ENCODE assay signal across 12 cellular contexts in the genomic region with DNA sequence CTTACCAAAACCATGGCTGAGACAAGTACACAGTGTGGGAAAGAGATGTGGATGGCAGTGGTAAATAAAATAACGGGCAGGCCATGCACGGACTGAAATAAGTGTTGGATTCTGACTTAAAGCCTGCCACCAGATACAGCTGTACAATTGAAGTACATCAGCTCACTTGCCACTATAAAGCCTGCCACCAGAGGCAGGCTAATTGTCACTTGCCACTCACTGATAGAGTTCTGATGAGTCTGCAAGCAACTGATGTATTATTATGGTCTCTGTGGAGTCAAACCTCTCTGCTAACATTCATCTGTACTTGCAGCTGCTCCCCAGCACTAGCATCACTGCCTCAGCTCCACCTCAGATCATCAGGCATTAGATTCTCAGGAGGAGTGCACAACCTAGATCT.
DNase-seq lines count a peak whose midpoint lies in the region; ATAC-seq and TF ChIP-seq lines count a peak whose summit lies in the region.
"Had no signal": no experiment of that assay in that cellular context is flagged by ENCODE, and none has a peak within 500 bp of the region (broad histone marks: within the 10 kb centered on the region; RNA-seq: fewer than 3 reads in every experiment).

No MANE protein-coding gene starts in this region.

- no peak overlapping the region for H2AFZ ChIP-seq in H9 (ENCODE audit: low read length)

- H3K27ac Mint-ChIP-seq in activated CD4-positive, alpha-beta T cell treated with anti-CD3 and anti-CD28 coated beads, Interleukin-2, amount 10 ng/mL, durations not matched to agents 24 days and 14 days: peak overlapping the region; percentile 58
- H3K27ac Mint-ChIP-seq in H9: no peak overlapping the region
- H3K27ac Mint-ChIP-seq in activated B cell treated with CpG ODN at 0.5 μM for 24 hours: peak overlapping the region; percentile 54
- H3K27ac Mint-ChIP-seq in naive B cell: peak overlapping the region in 4 of 6 donors; percentile 3 to 41 (median 15)

- H3K27me3 Mint-ChIP-seq in activated CD4-positive, alpha-beta T cell treated with anti-CD3 and anti-CD28 coated beads, Interleukin-2, amount 10 ng/mL, durations not matched to agents 24 days and 14 days: no peaks in the 10 kb centered on the region
- H3K27me3 Mint-ChIP-seq in H9 (ENCODE audit: low read depth) (no peaks in the 10 kb centered on the region), activated B cell treated with CpG ODN at 0.5 μM for 24 hours (no peaks in the 10 kb centered on the region), naive B cell (no peaks in the 10 kb centered on the region)

- no peak overlapping the region for H3K56ac ChIP-seq in H9 (ENCODE audit: insufficient read length, low read depth, low read length)

- no peak overlapping the region for H3K4me3 Mint-ChIP-seq in activated CD4-positive, alpha-beta T cell treated with anti-CD3 and anti-CD28 coated beads, Interleukin-2, amount 10 ng/mL, durations not matched to agents 24 days and 14 days
- H3K4me3 Mint-ChIP-seq in H9 (no peak overlapping the region), activated B cell treated with CpG ODN at 0.5 μM for 24 hours (no peak overlapping the region), naive B cell (no peak overlapping the region)

- H3K9me3 ChIP-seq in H9 (ENCODE audit: control insufficient read depth, low read depth, low read length): no peaks in the 10 kb centered on the region
- H3K9me3 ChIP-seq: transverse colon had no signal

- no peaks in the 10 kb centered on the region for H3K79me2 ChIP-seq in H9 (ENCODE audit: insufficient read depth, low read length)

- POLR2A ChIA-PET in activated B cell treated with CpG ODN at 0.5 μM for 24 hours (lab: Charles Lee): interaction anchor here (1.0 to 1.4 kb wide), 3 partner anchors 9 to 20 kb away, joined by 3 read pairs; no protein-coding TSS in a partner anchor

- no peak overlapping the region for H3K23ac ChIP-seq in H9 (ENCODE audit: insufficient read length, low read depth, low read length)

- ATAC-seq in activated B cell treated with CpG ODN at 0.5 μM for 24 hours (ENCODE audit: low read depth) (no peak), naive B cell (ENCODE audit: low read depth in 2 of 2) (peak in 1 of 2 donors; percentile 18), GM21576 (IDR thresholded peaks at IDR 0.05; ENCODE audit: unreplicated experiment) (no peak), HG03521 (IDR thresholded peaks at IDR 0.05; ENCODE audit: unreplicated experiment) (no peak)
- ATAC-seq: K562 had no signal

- H3K23me2 ChIP-seq in H9 (ENCODE audit: insufficient read length, low read depth, low read length, poor library complexity, severe bottlenecking): no peaks in the 10 kb centered on the region

- peak; percentile 30; the same call in 1 of the 3 replicates for TF ChIP-seq CTCF in H9 (conservative IDR thresholded peaks at IDR 0.05)
- no peak for TF ChIP-seq CTCF in activated B cell treated with CpG ODN at 0.5 μM for 24 hours (IDR thresholded peaks at IDR 0.05)

- no peaks in the 10 kb centered on the region for H3K4me1 ChIP-seq in H9 (ENCODE audit: insufficient read depth, low read length)
- H3K4me1 ChIP-seq: transverse colon had no signal

- H2BK120ac ChIP-seq in H9 (ENCODE audit: low read depth, low read length, poor library complexity, severe bottlenecking): no peak overlapping the region

- no peak overlapping the region for H2BK15ac ChIP-seq in H9 (ENCODE audit: low read depth, low read length)

- peaks cover 60% of the 10 kb centered on the region for H3K36me3 Mint-ChIP-seq in activated CD4-positive, alpha-beta T cell treated with anti-CD3 and anti-CD28 coated beads, Interleukin-2, amount 10 ng/mL, durations not matched to agents 24 days and 14 days (ENCODE audit: low read depth)
- H3K36me3 Mint-ChIP-seq in H9 (ENCODE audit: insufficient read depth in 1 of 3, low read depth in 3 of 3): peaks cover 21 to 28% (median 28%) of the 10 kb centered on the region in 3 experiments
- H3K36me3 Mint-ChIP-seq in activated B cell treated with CpG ODN at 0.5 μM for 24 hours (ENCODE audit: low read depth): peaks cover 87% of the 10 kb centered on the region
- H3K36me3 Mint-ChIP-seq in naive B cell: peaks cover 30 to 45% of the 10 kb centered on the region in 2 donors

- peaks cover 3% of the 10 kb centered on the region for H3K4me1 Mint-ChIP-seq in activated CD4-positive, alpha-beta T cell treated with anti-CD3 and anti-CD28 coated beads, Interleukin-2, amount 10 ng/mL, durations not matched to agents 24 days and 14 days
- H3K4me1 Mint-ChIP-seq in H9 (peaks cover 6 to 10% of the 10 kb centered on the region in 2 experiments; a peak in 3 of 4 replicates), activated B cell treated with CpG ODN at 0.5 μM for 24 hours (peaks cover 14% of the 10 kb centered on the region), naive B cell (peaks cover 2 to 6% (median 6%) of the 10 kb centered on the region in 3 donors)

- H3T11ph ChIP-seq in H9 (ENCODE audit: low read length): no peak overlapping the region

- no CpG with 5 or more reads among the region's 2 CpGs for WGBS in H9 (ENCODE audit: extremely low coverage, insufficient read length, low lambda C conversion rate)

- no peak overlapping the region for H3K14ac ChIP-seq in H9 (ENCODE audit: insufficient read depth, low read length)

- H3K4me2 ChIP-seq in H9 (ENCODE audit: insufficient read depth, insufficient read length, low read length): no peak overlapping the region

- intact Hi-C loops in activated CD4-positive, alpha-beta T cell treated with anti-CD3 and anti-CD28 coated beads, Interleukin-2, amount 10 ng/mL, durations not matched to agents 24 days and 14 days (cut with micrococcal nuclease): no loop called here
- intact Hi-C loops in activated B cell treated with CpG ODN at 0.5 μM for 24 hours (cut with micrococcal nuclease): no loop called here

- no peak overlapping the region for H2AK5ac ChIP-seq in H9 (ENCODE audit: insufficient read length, low read length)

- H2BK12ac ChIP-seq in H9 (ENCODE audit: insufficient read length, low read depth, low read length): no peak overlapping the region

- no peak overlapping the region for H4K8ac ChIP-seq in H9 (replicated peaks; ENCODE audit: insufficient read length, low read depth, low read length)

- no peak overlapping the region for H3K27ac ChIP-seq in H9 (ENCODE audit: insufficient read length, low read depth, low read length)
- H3K27ac ChIP-seq: transverse colon had no signal

- no peaks in the 10 kb centered on the region for H4K20me1 ChIP-seq in H9 (ENCODE audit: control insufficient read depth, insufficient read depth, insufficient read length)

- no peaks in the 10 kb centered on the region for H3K9me3 Mint-ChIP-seq in activated CD4-positive, alpha-beta T cell treated with anti-CD3 and anti-CD28 coated beads, Interleukin-2, amount 10 ng/mL, durations not matched to agents 24 days and 14 days
- H3K9me3 Mint-ChIP-seq in H9 (peaks cover 4 to 8% of the 10 kb centered on the region in 2 experiments; a peak in 2 of 5 replicates), activated B cell treated with CpG ODN at 0.5 μM for 24 hours (no peaks in the 10 kb centered on the region), naive B cell (no peaks in the 10 kb centered on the region)

- H3K27me3 ChIP-seq in H9 (ENCODE audit: insufficient read depth, low read length): no peaks in the 10 kb centered on the region; the same call in 1 of the 2 replicates
- H3K27me3 ChIP-seq: transverse colon had no signal

- CTCF ChIA-PET in activated B cell treated with CpG ODN at 0.5 μM for 24 hours (lab: Charles Lee): interaction anchor here (1.0 kb wide), 2 partner anchors 33 to 57 kb away, joined by 3 read pairs; no protein-coding TSS in a partner anchor

- H3K18ac ChIP-seq in H9 (ENCODE audit: insufficient read length, low read depth, low read length): no peak overlapping the region

- no peak overlapping the region for H4K5ac ChIP-seq in H9 (ENCODE audit: insufficient read length, low read depth, low read length)

- no peak overlapping the region for H2BK20ac ChIP-seq in H9 (ENCODE audit: low read depth, low read length, poor library complexity, severe bottlenecking)

- no peaks in the 10 kb centered on the region for H3K79me1 ChIP-seq in H9 (ENCODE audit: insufficient read depth, low read depth, low read length, poor library complexity, severe bottlenecking)

- no peak overlapping the region for H3K9ac ChIP-seq in H9 (ENCODE audit: extremely low read depth, insufficient read length, low read length)

- no peak overlapping the region for H3K4ac ChIP-seq in H9 (ENCODE audit: low read depth, low read length)

- no peak overlapping the region for H2BK5ac ChIP-seq in H9 (ENCODE audit: insufficient read length, low read length)

- DNase-seq in activated CD4-positive, alpha-beta T cell treated with anti-CD3 and anti-CD28 coated beads, Interleukin-2, amount 10 ng/mL, durations not matched to agents 24 days and 14 days: no peak
- DNase-seq in activated CD4-positive, alpha-beta T cell treated with anti-CD3 and anti-CD28 coated beads for 48 hours: no peak
- no peak for DNase-seq in H9
- no peak for DNase-seq in activated B cell treated with CpG ODN at 0.5 μM for 24 hours
- DNase-seq in naive B cell: no peak
- DNase-seq in dedifferentiated amniotic fluid mesenchymal stem cell (ENCODE audit: extremely low spot score): no peak
- DNase-seq: ACHN, NCI-H524 treated with DMSO at 0.1 percent for 48 hours, transverse colon had no signal

- no peak overlapping the region for H4K91ac ChIP-seq in H9 (ENCODE audit: insufficient read length, low read depth, low read length)

Comparison
In these comparisons a context has a peak if more than half of its experiments do, and no peak if none do; other contexts are left out.
1. H3K27ac Mint-ChIP-seq: peak in activated CD4-positive, alpha-beta T cell treated with anti-CD3 and anti-CD28 coated beads, Interleukin-2, amount 10 ng/mL, durations not matched to agents 24 days and 14 days (single experiment), activated B cell treated with CpG ODN at 0.5 μM for 24 hours (single experiment) and naive B cell (4 of 6); none in H9 (0 of 3).